ENCODE assay signal across 9 cellular contexts in the genomic region with DNA sequence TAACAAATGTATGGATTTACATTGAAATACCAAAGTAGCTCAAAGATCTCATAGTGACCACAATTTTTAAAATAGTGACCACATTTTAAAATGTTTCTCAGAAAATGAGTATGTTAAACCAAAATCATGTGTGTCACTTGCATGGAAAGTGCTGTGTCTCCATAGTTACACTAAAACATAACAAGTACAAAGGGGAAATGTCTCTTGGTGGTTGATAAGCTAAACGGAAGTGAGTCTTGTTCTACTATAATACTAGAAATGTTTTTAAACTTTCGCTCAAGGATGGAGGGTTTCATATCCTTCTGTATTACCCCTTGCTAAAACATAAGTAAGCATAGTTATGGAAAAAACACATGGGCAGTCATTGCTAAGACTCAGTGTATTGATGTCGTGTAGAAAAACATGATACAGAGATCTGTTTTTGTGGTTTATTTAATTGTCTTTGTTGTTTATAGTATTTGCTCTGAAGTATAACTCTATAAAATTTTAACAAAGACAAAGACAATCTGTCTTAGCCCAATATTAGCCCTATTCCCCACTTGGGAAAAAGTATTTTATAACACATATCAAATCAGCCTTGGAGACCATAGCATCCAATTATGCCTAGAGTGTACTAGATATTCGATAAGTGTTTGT. TPM values are rescaled to one million over a fixed set of nuclear protein-coding genes. Genes with fewer than 3 reads are reported as not detected.
DNase-seq lines count a peak whose midpoint lies in the region; ATAC-seq and TF ChIP-seq lines count a peak whose summit lies in the region.
"Had no signal": no experiment of that assay in that cellular context is flagged by ENCODE, and none has a peak within 500 bp of the region (broad histone marks: within the 10 kb centered on the region; RNA-seq: fewer than 3 reads in every experiment).

No MANE protein-coding gene starts in this region.

- H4K20me1 ChIP-seq in SK-N-SH (ENCODE audit: insufficient read depth), result no peaks in the 10 kb centered on the region

- CTCF ChIA-PET in HEK293T (lab: Yijun Ruan, JAX), result no interaction called here
- CTCF ChIA-PET in SK-N-SH (lab: Yijun Ruan, JAX), result interaction anchor here (1.1 to 2.6 kb wide), 2 partner anchors 11 kb away, joined by 3 to 11 read pairs; no protein-coding TSS in a partner anchor

- peak; percentile 64 for ATAC-seq in GM18505 (IDR thresholded peaks at IDR 0.05; ENCODE audit: unreplicated experiment)
- ATAC-seq in HG02610 (IDR thresholded peaks at IDR 0.05; ENCODE audit: unreplicated experiment), result peak; percentile 65
- ATAC-seq in left ventricle myocardium superior, result peak; percentile 35

- no peaks in the 10 kb centered on the region; a peak in 1 of 4 replicates for H3K4me1 ChIP-seq in SK-N-SH (ENCODE audit: control insufficient read depth in 1 of 2, insufficient read depth in 2 of 2, low read depth in 1 of 2, low read length in 1 of 2)

- no peak overlapping the region for H3K4me2 ChIP-seq in SK-N-SH

- POLR2A ChIA-PET in HEK293T (lab: Yijun Ruan, JAX) (no interaction called here), SK-N-SH (lab: Yijun Ruan, JAX) (interaction anchor here (1.5 kb wide), 1 partner anchor 208 kb away, joined by 3 read pairs; a partner anchor contains a TSS)

- TF ChIP-seq POLR2A in GM18505 (IDR thresholded peaks at IDR 0.05; ENCODE audit: borderline replicate concordance, extremely low read depth, insufficient read depth, insufficient read length), result no peak

- no peak overlapping the region for H3K27ac ChIP-seq in SK-N-SH (ENCODE audit: low read depth in 2 of 2, low read length in 1 of 2)
- H3K27ac ChIP-seq: epithelial cell of prostate had no signal

- H3F3A ChIP-seq in SK-N-SH (replicated peaks; ENCODE audit: insufficient read depth), result no peaks in the 10 kb centered on the region

- TF ChIP-seq CTCF in SK-N-SH (IDR thresholded peaks at IDR 0.05), result no peak

- H3K79me2 ChIP-seq in SK-N-SH (ENCODE audit: insufficient read depth), result no peaks in the 10 kb centered on the region

- no peak for TF ChIP-seq EP300 in SK-N-SH (IDR thresholded peaks at IDR 0.05; ENCODE audit: borderline replicate concordance in 1 of 2, low read depth in 1 of 2, low read length in 1 of 2)

- H3K9me2 ChIP-seq in SK-N-SH, result no peaks in the 10 kb centered on the region

- no peak overlapping the region for H2AFZ ChIP-seq in SK-N-SH (ENCODE audit: low read depth)

- intact Hi-C loops in left ventricle myocardium superior (cut with micrococcal nuclease), result no loop called here

- 82% methylated on average over 4 of the region's 4 CpGs for WGBS in SK-N-SH (ENCODE audit: low lambda C conversion rate)

- H3K4me3 ChIP-seq in SK-N-SH (ENCODE audit: low read depth in 2 of 2, low read length in 1 of 2), result no peak overlapping the region

- no peaks in the 10 kb centered on the region for H3K36me3 ChIP-seq in SK-N-SH (replicated peaks in 1 of 2; ENCODE audit: control insufficient read depth in 1 of 2, insufficient read depth in 2 of 2, low read length in 1 of 2)

- no peak for TF ChIP-seq RAD21 in SK-N-SH (IDR thresholded peaks at IDR 0.05; ENCODE audit: low read length)

- peaks cover under 1% of the 10 kb centered on the region; the same call in 1 of the 2 replicates for H3K9me3 ChIP-seq in SK-N-SH

- no peak overlapping the region for H3K9ac ChIP-seq in SK-N-SH

- DNase-seq in NOMO-1 (lab: John Stamatoyannopoulos, UW; ENCODE audit: unreplicated experiment in 2 of 2), result peak; percentile 53 to 98
- DNase-seq in left ventricle myocardium superior, result no peak
- DNase-seq in HEK293T (ENCODE audit: extremely low spot score), result no peak
- no peak for DNase-seq in SK-N-SH
- DNase-seq in NCI-H187 treated with DMSO at 0.1 percent for 48 hours (lab: John Stamatoyannopoulos, UW), result no peak
- no peak for DNase-seq in activated CD4-positive, alpha-beta T cell treated with anti-CD3 and anti-CD28 coated beads, Interleukin-2, amount 50 U/mL, for 4 hours

- no peaks in the 10 kb centered on the region for H3K27me3 ChIP-seq in SK-N-SH (ENCODE audit: insufficient read depth)

TF ChIP-seq in HEK293T, 16 proteins besides CTCF, POLR2A, EP300 and RAD21:
- no peak for TF ChIP-seq BHLHE40 (IDR thresholded peaks at IDR 0.05; ENCODE audit: borderline replicate concordance)
- no peak for TF ChIP-seq FOXK2 (IDR thresholded peaks at IDR 0.05)
- no peak for TF ChIP-seq L3MBTL2 (conservative IDR thresholded peaks at IDR 0.05)

TF ChIP-seq in SK-N-SH, 30 proteins besides CTCF, POLR2A, EP300 and RAD21:
- no peak for TF ChIP-seq TEAD4 (IDR thresholded peaks at IDR 0.05; ENCODE audit: borderline replicate concordance, insufficient read depth)
- TF ChIP-seq TAF1 (IDR thresholded peaks at IDR 0.05; ENCODE audit: borderline replicate concordance, low read depth, low read length), result no peak
- TF ChIP-seq NFIC (IDR thresholded peaks at IDR 0.05; ENCODE audit: borderline replicate concordance), result no peak
- no peak for TF ChIP-seq MXI1 (IDR thresholded peaks at IDR 0.05; ENCODE audit: low read depth, low read length)
- no peak for TF ChIP-seq YY1 (IDR thresholded peaks at IDR 0.05; ENCODE audit: low read depth)
- TF ChIP-seq, protein P1, sequence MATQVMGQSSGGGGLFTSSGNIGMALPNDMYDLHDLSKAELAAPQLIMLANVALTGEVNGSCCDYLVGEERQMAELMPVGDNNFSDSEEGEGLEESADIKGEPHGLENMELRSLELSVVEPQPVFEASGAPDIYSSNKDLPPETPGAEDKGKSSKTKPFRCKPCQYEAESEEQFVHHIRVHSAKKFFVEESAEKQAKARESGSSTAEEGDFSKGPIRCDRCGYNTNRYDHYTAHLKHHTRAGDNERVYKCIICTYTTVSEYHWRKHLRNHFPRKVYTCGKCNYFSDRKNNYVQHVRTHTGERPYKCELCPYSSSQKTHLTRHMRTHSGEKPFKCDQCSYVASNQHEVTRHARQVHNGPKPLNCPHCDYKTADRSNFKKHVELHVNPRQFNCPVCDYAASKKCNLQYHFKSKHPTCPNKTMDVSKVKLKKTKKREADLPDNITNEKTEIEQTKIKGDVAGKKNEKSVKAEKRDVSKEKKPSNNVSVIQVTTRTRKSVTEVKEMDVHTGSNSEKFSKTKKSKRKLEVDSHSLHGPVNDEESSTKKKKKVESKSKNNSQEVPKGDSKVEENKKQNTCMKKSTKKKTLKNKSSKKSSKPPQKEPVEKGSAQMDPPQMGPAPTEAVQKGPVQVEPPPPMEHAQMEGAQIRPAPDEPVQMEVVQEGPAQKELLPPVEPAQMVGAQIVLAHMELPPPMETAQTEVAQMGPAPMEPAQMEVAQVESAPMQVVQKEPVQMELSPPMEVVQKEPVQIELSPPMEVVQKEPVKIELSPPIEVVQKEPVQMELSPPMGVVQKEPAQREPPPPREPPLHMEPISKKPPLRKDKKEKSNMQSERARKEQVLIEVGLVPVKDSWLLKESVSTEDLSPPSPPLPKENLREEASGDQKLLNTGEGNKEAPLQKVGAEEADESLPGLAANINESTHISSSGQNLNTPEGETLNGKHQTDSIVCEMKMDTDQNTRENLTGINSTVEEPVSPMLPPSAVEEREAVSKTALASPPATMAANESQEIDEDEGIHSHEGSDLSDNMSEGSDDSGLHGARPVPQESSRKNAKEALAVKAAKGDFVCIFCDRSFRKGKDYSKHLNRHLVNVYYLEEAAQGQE (IDR thresholded peaks at IDR 0.05; ENCODE audit: low read depth, low read length), result no peak
- no peak for TF ChIP-seq RCOR1 (IDR thresholded peaks at IDR 0.05; ENCODE audit: low read length)
- no peak for TF ChIP-seq FOXM1 (IDR thresholded peaks at IDR 0.05; ENCODE audit: low read depth)
- no peak for TF ChIP-seq RFX5 (IDR thresholded peaks at IDR 0.05; ENCODE audit: low read length)
- TF ChIP-seq, protein P2, sequence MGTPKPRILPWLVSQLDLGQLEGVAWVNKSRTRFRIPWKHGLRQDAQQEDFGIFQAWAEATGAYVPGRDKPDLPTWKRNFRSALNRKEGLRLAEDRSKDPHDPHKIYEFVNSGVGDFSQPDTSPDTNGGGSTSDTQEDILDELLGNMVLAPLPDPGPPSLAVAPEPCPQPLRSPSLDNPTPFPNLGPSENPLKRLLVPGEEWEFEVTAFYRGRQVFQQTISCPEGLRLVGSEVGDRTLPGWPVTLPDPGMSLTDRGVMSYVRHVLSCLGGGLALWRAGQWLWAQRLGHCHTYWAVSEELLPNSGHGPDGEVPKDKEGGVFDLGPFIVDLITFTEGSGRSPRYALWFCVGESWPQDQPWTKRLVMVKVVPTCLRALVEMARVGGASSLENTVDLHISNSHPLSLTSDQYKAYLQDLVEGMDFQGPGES (IDR thresholded peaks at IDR 0.05; ENCODE audit: low read depth, low read length), result no peak
- TF ChIP-seq, protein P3, sequence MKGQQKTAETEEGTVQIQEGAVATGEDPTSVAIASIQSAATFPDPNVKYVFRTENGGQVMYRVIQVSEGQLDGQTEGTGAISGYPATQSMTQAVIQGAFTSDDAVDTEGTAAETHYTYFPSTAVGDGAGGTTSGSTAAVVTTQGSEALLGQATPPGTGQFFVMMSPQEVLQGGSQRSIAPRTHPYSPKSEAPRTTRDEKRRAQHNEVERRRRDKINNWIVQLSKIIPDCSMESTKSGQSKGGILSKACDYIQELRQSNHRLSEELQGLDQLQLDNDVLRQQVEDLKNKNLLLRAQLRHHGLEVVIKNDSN (IDR thresholded peaks at IDR 0.05; ENCODE audit: borderline replicate concordance, low read depth), result no peak
- TF ChIP-seq, protein P4, sequence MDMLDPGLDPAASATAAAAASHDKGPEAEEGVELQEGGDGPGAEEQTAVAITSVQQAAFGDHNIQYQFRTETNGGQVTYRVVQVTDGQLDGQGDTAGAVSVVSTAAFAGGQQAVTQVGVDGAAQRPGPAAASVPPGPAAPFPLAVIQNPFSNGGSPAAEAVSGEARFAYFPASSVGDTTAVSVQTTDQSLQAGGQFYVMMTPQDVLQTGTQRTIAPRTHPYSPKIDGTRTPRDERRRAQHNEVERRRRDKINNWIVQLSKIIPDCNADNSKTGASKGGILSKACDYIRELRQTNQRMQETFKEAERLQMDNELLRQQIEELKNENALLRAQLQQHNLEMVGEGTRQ (IDR thresholded peaks at IDR 0.05; ENCODE audit: borderline replicate concordance, low read depth, low read length), result no peak
- TF ChIP-seq SIN3A (IDR thresholded peaks at IDR 0.05; ENCODE audit: borderline replicate concordance, low read depth, low read length), result no peak
- TF ChIP-seq, protein P5, sequence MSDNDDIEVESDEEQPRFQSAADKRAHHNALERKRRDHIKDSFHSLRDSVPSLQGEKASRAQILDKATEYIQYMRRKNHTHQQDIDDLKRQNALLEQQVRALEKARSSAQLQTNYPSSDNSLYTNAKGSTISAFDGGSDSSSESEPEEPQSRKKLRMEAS (IDR thresholded peaks at IDR 0.05; ENCODE audit: low read depth), result no peak
- no peak for TF ChIP-seq ELF1 (IDR thresholded peaks at IDR 0.05)

RNA-seq across cellular contexts. Expression of a gene that starts 27.0 kb away (rescaled TPM):
- 14.0 TPM for total RNA-seq in left ventricle myocardium superior
- 2.5 and 3.2 TPM in 2 replicates for polyA plus RNA-seq in SK-N-SH (2012; rRNA removed)
- polyA plus RNA-seq in SK-N-SH (2012; cell fraction: cytosol; rRNA removed), result 3.5 and 4.1 TPM in 2 replicates
- 2.8 and 6.6 TPM in 2 replicates for polyA plus RNA-seq in SK-N-SH (2012; cell fraction: nucleus; rRNA removed)

RNA-seq across cellular contexts. Expression of a gene that starts 50.2 kb away (rescaled TPM):
- 137 TPM for total RNA-seq in left ventricle myocardium superior
- 293 and 352 TPM in 2 replicates for polyA plus RNA-seq in SK-N-SH (2012; rRNA removed)
- polyA plus RNA-seq in SK-N-SH (2012; cell fraction: cytosol; rRNA removed), result 463 and 510 TPM in 2 replicates
- polyA plus RNA-seq in SK-N-SH (2012; cell fraction: nucleus; rRNA removed), result 125 and 166 TPM in 2 replicates

Comparison
In these comparisons a context has a peak if more than half of its experiments do, and no peak if none do; other contexts are left out.
1. DNase-seq: peak in NOMO-1 (2 of 2); none in left ventricle myocardium superior (single experiment), HEK293T (single experiment), SK-N-SH (single experiment), NCI-H187 treated with DMSO at 0.1 percent for 48 hours (single experiment) and activated CD4-positive, alpha-beta T cell treated with anti-CD3 and anti-CD28 coated beads, Interleukin-2, amount 50 U/mL, for 4 hours (0 of 2).
2. Peak in every context shown above with its lines, with median percentiles within 50 percentile points of each other: ATAC-seq.